In genomic region chr1:113913312-113913668, GRCh38 we compare ENCODE assay signal across 15 cellular contexts. TPM values are rescaled to one million over a fixed set of nuclear protein-coding genes. Genes with fewer than 3 reads are reported as not detected.
DNase-seq lines count a peak whose midpoint lies in the region; ATAC-seq and TF ChIP-seq lines count a peak whose summit lies in the region.
"Had no signal": no experiment of that assay in that cellular context is flagged by ENCODE, and none has a peak within 500 bp of the region (broad histone marks: within the 10 kb centered on the region; RNA-seq: fewer than 3 reads in every experiment).

No MANE protein-coding gene starts in this region.

- H3K27me3 Mint-ChIP-seq in T-helper 2 cell treated with Interferon-gamma antibody and Interleukin-4, amounts not matched to agents 5 μg/mL and 100 μg/mL, for 36 hours (ENCODE audit: low read depth) = no peaks in the 10 kb centered on the region
- H3K27me3 Mint-ChIP-seq: activated B cell treated with CpG ODN at 0.5 μM for 24 hours, T-cell had no signal

- no peak overlapping the region for H3K4me3 Mint-ChIP-seq in T-helper 2 cell treated with Interferon-gamma antibody and Interleukin-4, amounts not matched to agents 5 μg/mL and 100 μg/mL, for 36 hours
- H3K4me3 Mint-ChIP-seq: activated B cell treated with CpG ODN at 0.5 μM for 24 hours, T-cell had no signal

- H3K27ac ChIP-seq in WERI-Rb-1 (peak overlapping the region; percentile 49), esophagus muscularis mucosa (replicated peaks in 1 of 4) (peak overlapping the region; percentile 67 to 82 (median 75)), muscle layer of duodenum (ENCODE audit: low read length) (peak overlapping the region; percentile 77), substantia nigra (ENCODE audit: low read depth, low read length, poor library complexity, severe bottlenecking) (peak overlapping the region; percentile 41), body of pancreas (peak overlapping the region in 2 of 4 donors; percentile 15 to 45)

- ATAC-seq in body of pancreas (no peak), GM18519 (IDR thresholded peaks at IDR 0.05; ENCODE audit: low FRiP score, unreplicated experiment) (no peak)
- ATAC-seq: T-cell had no signal

- DNase-seq in WERI-Rb-1 = no peak
- no peak for DNase-seq in esophagus muscularis mucosa (ENCODE audit: extremely low spot score)
- DNase-seq in substantia nigra (lab: John Stamatoyannopoulos, UW) = no peak
- DNase-seq in body of pancreas = no peak
- no peak for DNase-seq in DMS153 treated with DMSO at 0.1 percent for 48 hours (lab: John Stamatoyannopoulos, UW; ENCODE audit: unreplicated experiment)
- no peak for DNase-seq in T-helper 2 cell treated with Interferon-gamma antibody and Interleukin-4, amounts not matched to agents 5 μg/mL and 100 μg/mL, for 36 hours (ENCODE audit: low spot score)
- DNase-seq: activated B cell treated with CpG ODN at 0.5 μM for 24 hours; activated naive CD4-positive, alpha-beta T cell; Karpas-422; mucosa of descending colon; NCI-H526; stimulated activated CD4-positive, alpha-beta T cell treated with anti-CD3 and anti-CD28 coated beads, Interleukin-2, amount 100 ng/mL, for 48 hours; T-cell had no signal

- TF ChIP-seq EP300 in esophagus muscularis mucosa (IDR thresholded peaks at IDR 0.05) = no peak

- H3K4me3 ChIP-seq in WERI-Rb-1 (ENCODE audit: low read depth, low read length) = no peak overlapping the region
- H3K4me3 ChIP-seq in esophagus muscularis mucosa = peak overlapping the region in 3 of 4 donors; percentile 10 to 11 (median 11)
- peak overlapping the region in 1 of 2 donors; percentile 26 for H3K4me3 ChIP-seq in muscle layer of duodenum (ENCODE audit: low read depth in 1 of 2, low read length in 2 of 2)
- no peak overlapping the region for H3K4me3 ChIP-seq in body of pancreas
- H3K4me3 ChIP-seq: mucosa of descending colon had no signal

- TF ChIP-seq POLR2A in esophagus muscularis mucosa (IDR thresholded peaks at IDR 0.05; ENCODE audit: low read depth) (no peak), body of pancreas (IDR thresholded peaks at IDR 0.05) (no peak)

- no peaks in the 10 kb centered on the region for H3K9me3 Mint-ChIP-seq in T-helper 2 cell treated with Interferon-gamma antibody and Interleukin-4, amounts not matched to agents 5 μg/mL and 100 μg/mL, for 36 hours
- H3K9me3 Mint-ChIP-seq: activated B cell treated with CpG ODN at 0.5 μM for 24 hours, T-cell had no signal

- H3K36me3 Mint-ChIP-seq in T-helper 2 cell treated with Interferon-gamma antibody and Interleukin-4, amounts not matched to agents 5 μg/mL and 100 μg/mL, for 36 hours (ENCODE audit: low read depth) = peaks cover 38% of the 10 kb centered on the region

- no peak for TF ChIP-seq CTCF in WERI-Rb-1 (IDR thresholded peaks at IDR 0.05; ENCODE audit: low read depth, low read length)
- no peak for TF ChIP-seq CTCF in esophagus muscularis mucosa (IDR thresholded peaks at IDR 0.05)
- TF ChIP-seq CTCF in body of pancreas (IDR thresholded peaks at IDR 0.05) = no peak

- intact Hi-C loops in esophagus muscularis mucosa (cut with DNase I) = loop anchor here (5.0 kb wide), 1 partner anchor 64 kb away; the partner anchor contains the start of gene OLFML3
- intact Hi-C loops in body of pancreas (cut with DNase I) = no loop called here

- H3K9me3 ChIP-seq in WERI-Rb-1 (ENCODE audit: severe bottlenecking) (no peaks in the 10 kb centered on the region), esophagus muscularis mucosa (no peaks in the 10 kb centered on the region), muscle layer of duodenum (ENCODE audit: control insufficient read depth in 1 of 2, low read length in 2 of 2) (no peaks in the 10 kb centered on the region), body of pancreas (no peaks in the 10 kb centered on the region)
- H3K9me3 ChIP-seq: mucosa of descending colon had no signal

- H3K36me3 ChIP-seq in WERI-Rb-1 (peaks cover 41% of the 10 kb centered on the region), esophagus muscularis mucosa (peaks cover 11 to 31% (median 27%) of the 10 kb centered on the region in 4 donors), muscle layer of duodenum (ENCODE audit: control insufficient read depth in 1 of 2, insufficient read depth in 2 of 2, low read length in 2 of 2) (peaks cover 12 to 14% of the 10 kb centered on the region in 2 donors), body of pancreas (replicated peaks in 1 of 2; ENCODE audit: insufficient read depth in 1 of 2, low read depth in 2 of 2) (peaks cover 0 to 6% of the 10 kb centered on the region in 2 donors)

- 28% methylated on average over 3 of the region's 3 CpGs for WGBS in esophagus muscularis mucosa
- WGBS in body of pancreas, 2 donors = 48 to 50% methylated on average over 3 of the region's 3 CpGs

- H3K27me3 ChIP-seq in WERI-Rb-1 (ENCODE audit: insufficient read depth, low read depth, severe bottlenecking) (no peaks in the 10 kb centered on the region), esophagus muscularis mucosa (no peaks in the 10 kb centered on the region), muscle layer of duodenum (ENCODE audit: low read depth, low read length) (no peaks in the 10 kb centered on the region), body of pancreas (no peaks in the 10 kb centered on the region)

- H3K4me1 ChIP-seq in esophagus muscularis mucosa (peaks cover 12 to 19% (median 18%) of the 10 kb centered on the region in 4 donors), muscle layer of duodenum (ENCODE audit: control insufficient read depth in 1 of 2, insufficient read depth in 2 of 2, low read length in 2 of 2) (peaks cover 0 to 13% of the 10 kb centered on the region in 2 donors), body of pancreas (peaks cover 7% of the 10 kb centered on the region)

- H3K27ac Mint-ChIP-seq in T-helper 2 cell treated with Interferon-gamma antibody and Interleukin-4, amounts not matched to agents 5 μg/mL and 100 μg/mL, for 36 hours = no peak overlapping the region
- H3K27ac Mint-ChIP-seq: activated B cell treated with CpG ODN at 0.5 μM for 24 hours had no signal

- peaks cover 16% of the 10 kb centered on the region for H3K4me1 Mint-ChIP-seq in T-helper 2 cell treated with Interferon-gamma antibody and Interleukin-4, amounts not matched to agents 5 μg/mL and 100 μg/mL, for 36 hours (ENCODE audit: low read depth)
- H3K4me1 Mint-ChIP-seq: activated B cell treated with CpG ODN at 0.5 μM for 24 hours had no signal

RNA-seq across cellular contexts. Expression of gene DCLRE1B, which starts 8.2 kb away (rescaled TPM):
- total RNA-seq in esophagus muscularis mucosa (1 to 10 TPM; 4.2 to 8.8 (median 5.5) TPM), body of pancreas (1 to 10 TPM; 1.3 to 2.1 TPM)

RNA-seq across cellular contexts. Expression of gene AP4B1, which starts 8.7 kb away (rescaled TPM):
- total RNA-seq in esophagus muscularis mucosa (10 to 100 TPM in 1 of 4 donors, 1 to 10 TPM in 3; 5.9 to 13.7 (median 6.0) TPM), body of pancreas (10 to 100 TPM; 21.3 to 33.0 TPM)

RNA-seq across cellular contexts. Expression of gene HIPK1, which starts 15.8 kb away (rescaled TPM):
- 10 to 100 TPM; 60.6 to 89.9 (median 76.5) TPM for total RNA-seq in esophagus muscularis mucosa
- total RNA-seq in body of pancreas = 10 to 100 TPM; 22.7 to 30.1 TPM

RNA-seq across cellular contexts. Expression of gene BCL2L15, which starts 25.9 kb away (rescaled TPM):
- total RNA-seq in esophagus muscularis mucosa (1 to 10 TPM in 1 of 4 donors, under 1 TPM in 2, not detected in 1; 0.11 to 1.7 (median 0.78) TPM), body of pancreas (10 to 100 TPM; 13.5 to 28.0 TPM)

RNA-seq across cellular contexts. Expression of gene PTPN22, which starts 41.8 kb away (rescaled TPM):
- total RNA-seq in esophagus muscularis mucosa = 1 to 10 TPM in 1 of 4 donors, under 1 TPM in 3; 0.29 to 2.3 (median 0.63) TPM
- total RNA-seq in body of pancreas = 1 to 10 TPM; 2.9 to 4.6 TPM

Comparison
In these comparisons a context has a peak if more than half of its experiments do, and no peak if none do; other contexts are left out.
1. H3K4me3 ChIP-seq: peak in esophagus muscularis mucosa (3 of 4); none in WERI-Rb-1 (single experiment) and body of pancreas (0 of 2).